In the genomic region with DNA sequence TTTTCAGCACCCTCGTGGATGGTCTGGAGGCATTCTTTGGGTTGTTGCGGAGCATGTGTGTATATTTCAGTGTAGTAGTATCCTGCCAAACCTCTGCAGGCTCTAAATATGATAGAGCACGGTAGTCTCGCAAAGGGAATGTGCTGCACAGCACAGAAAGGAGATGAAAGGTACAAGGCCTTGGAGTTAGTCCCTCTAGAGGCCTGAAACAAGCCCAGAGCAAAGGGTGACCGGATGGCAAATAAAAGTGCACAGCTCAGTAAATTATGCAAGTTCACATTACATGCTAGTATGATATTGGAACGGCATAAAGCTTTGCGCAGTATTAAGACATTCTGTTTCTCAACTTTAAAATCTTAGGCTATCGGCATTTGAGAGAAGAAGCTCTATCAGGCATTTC, we compare ENCODE assay signal across 30 cellular contexts.
"Had no signal": no experiment of that assay in that cellular context is flagged by ENCODE, and none has a peak within 500 bp of the region (broad histone marks: within the 10 kb centered on the region; RNA-seq: fewer than 3 reads in every experiment).

No MANE protein-coding gene starts in this region.

- FAIRE-seq: bronchial epithelial cell, frontal cortex had no signal

- H3K4me1 Mint-ChIP-seq: activated CD4-positive, alpha-beta memory T cell treated with anti-CD3 and anti-CD28 coated beads, Interleukin-2, amount 10 ng/mL, durations not matched to agents 7 days and 5 days; activated CD4-positive, alpha-beta T cell treated with anti-CD3 and anti-CD28 coated beads, Interleukin-2, amount 10 ng/mL, durations not matched to agents 7 days and 5 days; activated naive CD4-positive, alpha-beta T cell treated with anti-CD3 and anti-CD28 coated beads, Interleukin-2, amount 10 ng/mL, durations not matched to agents 7 days and 5 days; activated naive CD8-positive, alpha-beta T cell treated with anti-CD3 and anti-CD28 coated beads, Interleukin-2, amount 10 ng/mL, durations not matched to agents 7 days and 5 days; central memory CD8-positive, alpha-beta T cell; WTC11 had no signal

- H3K9me3 ChIP-seq: ascending aorta had no signal

- H3K27ac ChIP-seq: ascending aorta, brain microvascular endothelial cell, coronary artery, dorsolateral prefrontal cortex had no signal

- H3K27me3 ChIP-seq: ascending aorta, brain microvascular endothelial cell, dorsolateral prefrontal cortex had no signal

- H3K9me3 Mint-ChIP-seq: activated CD4-positive, alpha-beta memory T cell treated with anti-CD3 and anti-CD28 coated beads, Interleukin-2, amount 10 ng/mL, durations not matched to agents 7 days and 5 days; activated naive CD4-positive, alpha-beta T cell treated with anti-CD3 and anti-CD28 coated beads, Interleukin-2, amount 10 ng/mL, durations not matched to agents 7 days and 5 days; activated T-cell treated with anti-CD3 and anti-CD28 coated beads, Interleukin-2, amount 50 U/mL, for 24 hours; dendritic cell treated with granulocyte-macrophage colony-stimulating factor and Interleukin-4, amounts not matched to agents 40 ng/mL and 50 ng/mL, for 4 days; endodermal cell had no signal

- H3K4me3 ChIP-seq: ascending aorta, coronary artery, dorsolateral prefrontal cortex had no signal

- ATAC-seq: activated naive CD4-positive, alpha-beta T cell treated with anti-CD3 and anti-CD28 coated beads, Interleukin-2, amount 50 U/mL, for 72 hours; activated T-cell treated with anti-CD3 and anti-CD28 coated beads, Interleukin-2, amount 50 U/mL, for 72 hours; esophagus mucosa; WTC11 had no signal

- H3K36me3 Mint-ChIP-seq: activated naive CD4-positive, alpha-beta T cell treated with anti-CD3 and anti-CD28 coated beads, Interleukin-2, amount 10 ng/mL, durations not matched to agents 7 days and 5 days; activated naive CD8-positive, alpha-beta T cell treated with anti-CD3 and anti-CD28 coated beads, Interleukin-2, amount 10 ng/mL, durations not matched to agents 7 days and 5 days; WTC11 had no signal

- H3K27me3 Mint-ChIP-seq: activated CD4-positive, alpha-beta memory T cell treated with anti-CD3 and anti-CD28 coated beads, Interleukin-2, amount 10 ng/mL, durations not matched to agents 7 days and 5 days; activated CD4-positive, alpha-beta T cell treated with anti-CD3 and anti-CD28 coated beads, Interleukin-2, amount 10 ng/mL, durations not matched to agents 7 days and 5 days; activated naive CD4-positive, alpha-beta T cell treated with anti-CD3 and anti-CD28 coated beads, Interleukin-2, amount 10 ng/mL, durations not matched to agents 7 days and 5 days; activated naive CD8-positive, alpha-beta T cell treated with anti-CD3 and anti-CD28 coated beads, Interleukin-2, amount 10 ng/mL, durations not matched to agents 7 days and 5 days; activated T-cell treated with anti-CD3 and anti-CD28 coated beads, Interleukin-2, amount 50 U/mL, for 24 hours; central memory CD8-positive, alpha-beta T cell; dendritic cell treated with granulocyte-macrophage colony-stimulating factor and Interleukin-4, amounts not matched to agents 40 ng/mL and 50 ng/mL, for 4 days had no signal

- H3K4me1 ChIP-seq: ascending aorta had no signal

- H3K27ac Mint-ChIP-seq: activated CD4-positive, alpha-beta memory T cell treated with anti-CD3 and anti-CD28 coated beads, Interleukin-2, amount 10 ng/mL, durations not matched to agents 7 days and 5 days; activated CD4-positive, alpha-beta T cell treated with anti-CD3 and anti-CD28 coated beads, Interleukin-2, amount 10 ng/mL, durations not matched to agents 7 days and 5 days; activated naive CD4-positive, alpha-beta T cell treated with anti-CD3 and anti-CD28 coated beads, Interleukin-2, amount 10 ng/mL, durations not matched to agents 7 days and 5 days; activated naive CD4-positive, alpha-beta T cell treated with anti-CD3 and anti-CD28 coated beads, Interleukin-2, amount 50 U/mL, for 72 hours; activated naive CD8-positive, alpha-beta T cell treated with anti-CD3 and anti-CD28 coated beads, Interleukin-2, amount 10 ng/mL, durations not matched to agents 7 days and 5 days; activated T-cell treated with anti-CD3 and anti-CD28 coated beads, Interleukin-2, amount 50 U/mL, for 24 hours; activated T-cell treated with anti-CD3 and anti-CD28 coated beads, Interleukin-2, amount 50 U/mL, for 72 hours; endodermal cell; WTC11 had no signal

- DNase-seq: activated CD4-positive, alpha-beta memory T cell treated with anti-CD3 and anti-CD28 coated beads, Interleukin-2, amount 10 ng/mL, durations not matched to agents 7 days and 5 days; activated CD4-positive, alpha-beta T cell treated with anti-CD3 and anti-CD28 coated beads for 1 hour; activated CD4-positive, alpha-beta T cell treated with anti-CD3 and anti-CD28 coated beads for 4 hours; activated CD4-positive, alpha-beta T cell treated with anti-CD3 and anti-CD28 coated beads, Interleukin-2, amount 10 ng/mL, durations not matched to agents 7 days and 5 days; activated CD4-positive, alpha-beta T cell treated with anti-CD3 and anti-CD28 coated beads, Interleukin-2, amount 50 U/mL, for 4 hours; activated CD8-positive, alpha-beta memory T cell treated with anti-CD3 and anti-CD28 coated beads, Interleukin-2, amount 50 U/mL, for 48 hours; activated gamma-delta T cell; activated naive CD4-positive, alpha-beta T cell; activated naive CD4-positive, alpha-beta T cell treated with anti-CD3 and anti-CD28 coated beads, Interleukin-2, amount 10 ng/mL, durations not matched to agents 7 days and 5 days; activated naive CD8-positive, alpha-beta T cell treated with anti-CD3 and anti-CD28 coated beads, Interleukin-2, amount 10 ng/mL, durations not matched to agents 7 days and 5 days; activated T-cell treated with anti-CD3 and anti-CD28 coated beads for 4 hours; activated T-cell treated with anti-CD3 and anti-CD28 coated beads, Interleukin-2, amount 50 U/mL, for 24 hours; activated T-cell treated with anti-CD3 and anti-CD28 coated beads, Interleukin-2, amount 50 U/mL, for 72 hours; brain microvascular endothelial cell; dorsolateral prefrontal cortex; effector memory CD4-positive, alpha-beta T cell; endodermal cell; foreskin fibroblast; head of caudate nucleus; T-helper 1 cell; T-helper 2 cell had no signal

- H3K36me3 ChIP-seq: ascending aorta, brain microvascular endothelial cell had no signal

- H3K4me3 Mint-ChIP-seq: activated CD4-positive, alpha-beta memory T cell treated with anti-CD3 and anti-CD28 coated beads, Interleukin-2, amount 10 ng/mL, durations not matched to agents 7 days and 5 days; activated CD4-positive, alpha-beta T cell treated with anti-CD3 and anti-CD28 coated beads, Interleukin-2, amount 10 ng/mL, durations not matched to agents 7 days and 5 days; activated naive CD4-positive, alpha-beta T cell treated with anti-CD3 and anti-CD28 coated beads, Interleukin-2, amount 10 ng/mL, durations not matched to agents 7 days and 5 days; activated naive CD8-positive, alpha-beta T cell treated with anti-CD3 and anti-CD28 coated beads, Interleukin-2, amount 10 ng/mL, durations not matched to agents 7 days and 5 days; activated T-cell treated with anti-CD3 and anti-CD28 coated beads, Interleukin-2, amount 50 U/mL, for 24 hours; activated T-cell treated with anti-CD3 and anti-CD28 coated beads, Interleukin-2, amount 50 U/mL, for 72 hours; central memory CD8-positive, alpha-beta T cell; dendritic cell treated with granulocyte-macrophage colony-stimulating factor and Interleukin-4, amounts not matched to agents 40 ng/mL and 50 ng/mL, for 4 days; endodermal cell; WTC11 had no signal
